ENCODE assay signal across 8 cellular contexts in genomic region chr1:150995896-150996295, GRCh38. TPM values are rescaled to one million over a fixed set of nuclear protein-coding genes. Genes with fewer than 3 reads are reported as not detected.
DNase-seq lines count a peak whose midpoint lies in the region; ATAC-seq and TF ChIP-seq lines count a peak whose summit lies in the region.

No MANE protein-coding gene starts in this region.

- intact Hi-C loops in CD14-positive monocyte (cut with micrococcal nuclease) (loop anchor here in 1 of 2 donors (5.0 kb wide), 1 partner anchor 234 kb away; no protein-coding TSS in a partner anchor), right cardiac atrium (cut with DNase I) (no loop called here)
- intact Hi-C loops in activated naive CD4-positive, alpha-beta T cell treated with anti-CD3 and anti-CD28 coated beads for 36 hours (cut with micrococcal nuclease) = loop anchor here (1.0 to 5.0 kb wide), 5 partner anchors 17 to 741 kb away; no protein-coding TSS in a partner anchor

- peak; percentile 30 to 38 for ATAC-seq in right cardiac atrium
- ATAC-seq in GM21526 (IDR thresholded peaks at IDR 0.05; ENCODE audit: low FRiP score, unreplicated experiment) = no peak
- ATAC-seq in GM21423 (IDR thresholded peaks at IDR 0.05; ENCODE audit: unreplicated experiment) = no peak

- H3K4me2 ChIP-seq in smooth muscle cell = peak overlapping the region; percentile 12

- H3K27ac Mint-ChIP-seq in CD14-positive monocyte = peak overlapping the region in 5 of 7 donors; percentile 44 to 70 (median 55)
- peak overlapping the region; percentile 41 for H3K27ac Mint-ChIP-seq in activated naive CD4-positive, alpha-beta T cell treated with anti-CD3 and anti-CD28 coated beads for 36 hours

- H3K27me3 ChIP-seq in right cardiac atrium (ENCODE audit: control insufficient read depth, insufficient read depth) (no peaks in the 10 kb centered on the region), smooth muscle cell (ENCODE audit: low read depth) (no peaks in the 10 kb centered on the region)

- no peak overlapping the region for H3K9ac ChIP-seq in smooth muscle cell (ENCODE audit: low read depth)

- H3K4me1 Mint-ChIP-seq in CD14-positive monocyte = peaks cover 27% of the 10 kb centered on the region
- H3K4me1 Mint-ChIP-seq in activated naive CD4-positive, alpha-beta T cell treated with anti-CD3 and anti-CD28 coated beads for 36 hours (ENCODE audit: low read depth) = peaks cover 25% of the 10 kb centered on the region

- H3K79me2 ChIP-seq in smooth muscle cell (ENCODE audit: low read depth) = no peaks in the 10 kb centered on the region

- TF ChIP-seq CTCF in CD14-positive monocyte (IDR thresholded peaks at IDR 0.05) (peak; percentile 97), smooth muscle cell (IDR thresholded peaks at IDR 0.05; ENCODE audit: borderline replicate concordance, insufficient read depth, poor library complexity, severe bottlenecking) (peak; percentile 86)

- no peak overlapping the region for H2AFZ ChIP-seq in smooth muscle cell (ENCODE audit: low read depth)

- WGBS in right cardiac atrium = 27% methylated on average over 9 of the region's 9 CpGs
- 21% methylated on average over 9 of the region's 9 CpGs for WGBS in smooth muscle cell (ENCODE audit: low lambda C conversion rate)

- no peak overlapping the region for H3K4me3 Mint-ChIP-seq in CD14-positive monocyte
- H3K4me3 Mint-ChIP-seq in activated naive CD4-positive, alpha-beta T cell treated with anti-CD3 and anti-CD28 coated beads for 36 hours = no peak overlapping the region

- peaks cover 54 to 58% of the 10 kb centered on the region in 2 donors for H3K36me3 Mint-ChIP-seq in CD14-positive monocyte
- H3K36me3 Mint-ChIP-seq in activated naive CD4-positive, alpha-beta T cell treated with anti-CD3 and anti-CD28 coated beads for 36 hours (ENCODE audit: low read depth) = peaks cover 1% of the 10 kb centered on the region

- no peaks in the 10 kb centered on the region for H4K20me1 ChIP-seq in smooth muscle cell (ENCODE audit: low read depth)

- H3K4me1 ChIP-seq in right cardiac atrium (ENCODE audit: control insufficient read depth, insufficient read depth, low read length) (no peaks in the 10 kb centered on the region), smooth muscle cell (ENCODE audit: low read depth) (peaks cover 3% of the 10 kb centered on the region)

- H3K27ac ChIP-seq in right cardiac atrium (ENCODE audit: low read length) = peak overlapping the region; percentile 53
- no peak overlapping the region for H3K27ac ChIP-seq in smooth muscle cell (ENCODE audit: low read depth)

- no peaks in the 10 kb centered on the region for H3K36me3 ChIP-seq in smooth muscle cell (ENCODE audit: low read depth)

- H3K9me3 ChIP-seq in right cardiac atrium (ENCODE audit: control insufficient read depth, low read length) (no peaks in the 10 kb centered on the region), smooth muscle cell (replicated peaks; ENCODE audit: low read depth) (no peaks in the 10 kb centered on the region)

- H3K27me3 Mint-ChIP-seq in CD14-positive monocyte (ENCODE audit: low read depth in 3 of 3) = peaks cover 0 to 2% (median 2%) of the 10 kb centered on the region in 3 donors
- no peaks in the 10 kb centered on the region for H3K27me3 Mint-ChIP-seq in activated naive CD4-positive, alpha-beta T cell treated with anti-CD3 and anti-CD28 coated beads for 36 hours (ENCODE audit: low read depth)

- H3K9me3 Mint-ChIP-seq in CD14-positive monocyte = peaks cover 0 to 3% (median 0%) of the 10 kb centered on the region in 7 donors
- H3K9me3 Mint-ChIP-seq in activated naive CD4-positive, alpha-beta T cell treated with anti-CD3 and anti-CD28 coated beads for 36 hours = no peaks in the 10 kb centered on the region

- peaks cover 11% of the 10 kb centered on the region for H3F3A ChIP-seq in smooth muscle cell (ENCODE audit: low read depth)

- DNase-seq in CD14-positive monocyte (ENCODE audit: low spot score) (no peak), HT-29 (ENCODE audit: low spot score) (peak; percentile 64), right cardiac atrium (peak in 1 of 3 donors; percentile 69), smooth muscle cell (lab: John Stamatoyannopoulos, UW; ENCODE audit: unreplicated experiment) (peak; percentile 9), NCI-H2081 treated with DMSO at 0.1 percent for 48 hours (lab: John Stamatoyannopoulos, UW) (no peak)
- DNase-seq in activated naive CD4-positive, alpha-beta T cell treated with anti-CD3 and anti-CD28 coated beads for 36 hours = peak; percentile 36

- no peak overlapping the region for H3K4me3 ChIP-seq in right cardiac atrium (ENCODE audit: low read length)
- H3K4me3 ChIP-seq in smooth muscle cell = no peak overlapping the region

- CTCF ChIA-PET in activated naive CD4-positive, alpha-beta T cell treated with anti-CD3 and anti-CD28 coated beads for 36 hours (lab: Charles Lee) = interaction anchor here (0.6 to 10.8 kb wide), 11 partner anchors 10 to 795 kb away, joined by 3 to 171 read pairs (median 3); partner anchors contain the start of genes ANXA9, CERS2 and MINDY1

RNA-seq across cellular contexts. Expression of gene MINDY1, which starts 10.8 kb away (rescaled TPM):
- polyA plus RNA-seq in CD14-positive monocyte = 10 to 100 TPM; 11.5 to 13.2 TPM
- 19.5 and 19.8 TPM in 2 replicates for total RNA-seq in HT-29 (2014; rRNA removed; shearing (Covaris generic))
- 10 to 100 TPM; 14.6 to 15.1 TPM for total RNA-seq in activated naive CD4-positive, alpha-beta T cell treated with anti-CD3 and anti-CD28 coated beads for 36 hours
- total RNA-seq in right cardiac atrium = 10 to 100 TPM; 46.7 to 86.4 (median 52.1) TPM
- polyA plus RNA-seq in right cardiac atrium = 34.9 TPM
- 3.2 and 4.9 TPM in 2 replicates for total RNA-seq in smooth muscle cell
- polyA plus RNA-seq in smooth muscle cell = 2.4 and 8.5 TPM in 2 replicates

RNA-seq across cellular contexts. Expression of gene PRUNE1, which starts 12.4 kb away (rescaled TPM):
- polyA plus RNA-seq in CD14-positive monocyte (10 to 100 TPM; 22.6 to 22.8 TPM), right cardiac atrium (39.3 TPM), smooth muscle cell (10.1 and 19.5 TPM in 2 replicates)
- total RNA-seq in HT-29 (2014; rRNA removed; shearing (Covaris generic)) = 9.3 and 15.4 TPM in 2 replicates
- total RNA-seq in activated naive CD4-positive, alpha-beta T cell treated with anti-CD3 and anti-CD28 coated beads for 36 hours = 10 to 100 TPM; 13.3 to 15.9 TPM
- total RNA-seq in right cardiac atrium (10 to 100 TPM; 45.8 to 66.0 (median 49.8) TPM), smooth muscle cell (15.2 and 16.8 TPM in 2 replicates)

RNA-seq across cellular contexts. Expression of gene ANXA9, which starts 13.8 kb away (rescaled TPM):
- polyA plus RNA-seq in CD14-positive monocyte = 1 to 10 TPM in 1 of 2 donors, under 1 TPM in 1; 0.28 to 1.4 TPM
- total RNA-seq in HT-29 (2014; rRNA removed; shearing (Covaris generic)) = 49.4 and 50.4 TPM in 2 replicates
- not detected for total RNA-seq in activated naive CD4-positive, alpha-beta T cell treated with anti-CD3 and anti-CD28 coated beads for 36 hours
- under 1 TPM in 1 of 4 donors, not detected in 3; 0.21 TPM for total RNA-seq in right cardiac atrium
- polyA plus RNA-seq in right cardiac atrium = 0.23 TPM
- total RNA-seq in smooth muscle cell = 0.67 and 2.6 TPM in 2 replicates
- 0.19 and 0.31 TPM in 2 replicates for polyA plus RNA-seq in smooth muscle cell

RNA-seq across cellular contexts. Expression of gene CERS2, which starts 21.3 kb away (rescaled TPM):
- polyA plus RNA-seq in CD14-positive monocyte (100 to 1,000 TPM; 200 to 224 TPM), right cardiac atrium (77.3 TPM), smooth muscle cell (96.3 and 108 TPM in 2 replicates)
- 152 and 162 TPM in 2 replicates for total RNA-seq in HT-29 (2014; rRNA removed; shearing (Covaris generic))
- total RNA-seq in activated naive CD4-positive, alpha-beta T cell treated with anti-CD3 and anti-CD28 coated beads for 36 hours = 100 to 1,000 TPM; 130 to 135 TPM
- total RNA-seq in right cardiac atrium (100 to 1,000 TPM in 1 of 4 donors, 10 to 100 TPM in 3; 89.3 to 110 (median 93.5) TPM), smooth muscle cell (80.0 and 81.8 TPM in 2 replicates)

RNA-seq across cellular contexts. Expression of gene BNIPL, which starts 40.5 kb away (rescaled TPM):
- polyA plus RNA-seq in CD14-positive monocyte (not detected), right cardiac atrium (0.41 TPM), smooth muscle cell (0.93 and 1.2 TPM in 2 replicates)
- total RNA-seq in HT-29 (2014; rRNA removed; shearing (Covaris generic)) = 0.18 and 0.28 TPM in 2 replicates
- total RNA-seq in activated naive CD4-positive, alpha-beta T cell treated with anti-CD3 and anti-CD28 coated beads for 36 hours = 1 to 10 TPM; 1.1 to 1.3 TPM
- total RNA-seq in right cardiac atrium (under 1 TPM; 0.23 to 0.71 (median 0.50) TPM), smooth muscle cell (5.3 and 5.6 TPM in 2 replicates)

Comparison
In these comparisons a context has a peak if more than half of its experiments do, and no peak if none do; other contexts are left out.
1. DNase-seq: peak in HT-29 (single experiment), activated naive CD4-positive, alpha-beta T cell treated with anti-CD3 and anti-CD28 coated beads for 36 hours (single experiment) and smooth muscle cell (single experiment); none in CD14-positive monocyte (single experiment) and NCI-H2081 treated with DMSO at 0.1 percent for 48 hours (single experiment).
2. ATAC-seq: peak in right cardiac atrium (2 of 2); none in GM21526 (single experiment) and GM21423 (single experiment).
3. RNA of gene ANXA9, which starts 13.8 kb away (total RNA-seq): 49.4 to 50.4 TPM in HT-29; 0.67 to 2.6 TPM in smooth muscle cell, 0.21 TPM in right cardiac atrium and not detected in activated naive CD4-positive, alpha-beta T cell treated with anti-CD3 and anti-CD28 coated beads for 36 hours; every median in the first group is over 10 times any median in the second.